In genomic region chr17:82325286-82326180, GRCh38 we compare ENCODE assay signal across 16 cellular contexts. TPM values are rescaled to one million over a fixed set of nuclear protein-coding genes. Genes with fewer than 3 reads are reported as not detected.
"Had no signal": no experiment of that assay in that cellular context is flagged by ENCODE, and none has a peak within 500 bp of the region (broad histone marks: within the 10 kb centered on the region; RNA-seq: fewer than 3 reads in every experiment).

No MANE protein-coding gene starts in this region.

- H3K4me3 ChIP-seq: coronary artery, lower lobe of right lung, ovary, sigmoid colon had no signal

- H3K9me3 ChIP-seq: lower lobe of right lung, ovary, sigmoid colon had no signal

- H3K4me3 Mint-ChIP-seq: central memory CD8-positive, alpha-beta T cell; neural crest cell had no signal

- H3K36me3 ChIP-seq: brain microvascular endothelial cell, ovary had no signal

- DNase-seq: activated CD4-positive, CD25-positive, alpha-beta regulatory T cell; activated gamma-delta T cell treated with Interleukin-2 at 50 U/mL for 16 hours; anterior cingulate cortex; brain microvascular endothelial cell; hippocampal formation; lower lobe of right lung; ovary; sigmoid colon; stimulated activated CD4-positive, alpha-beta T cell treated with anti-CD3 and anti-CD28 coated beads, Interleukin-1b, Interleukin-23, amount 100 ng/mL, for 48 hours had no signal

- H3K9me3 Mint-ChIP-seq: central memory CD8-positive, alpha-beta T cell; neural crest cell had no signal

- H3K27ac ChIP-seq: brain microvascular endothelial cell, coronary artery, lower lobe of right lung, ovary, sigmoid colon had no signal

- ATAC-seq: lower lobe of right lung had no signal

- H3K27me3 Mint-ChIP-seq: central memory CD8-positive, alpha-beta T cell had no signal

- H3K27me3 ChIP-seq: ovary, sigmoid colon had no signal

RNA-seq across cellular contexts. Expression of gene SECTM1, which starts 8.0 kb away (rescaled TPM):
- total RNA-seq: neural crest cell had no signal

RNA-seq across cellular contexts. Expression of gene CD7, which starts 8.1 kb away (rescaled TPM):
- total RNA-seq: myocyte, neural crest cell, pulmonary artery endothelial cell had no signal
- polyA plus RNA-seq: keratinocyte had no signal

RNA-seq across cellular contexts. Expression of gene TEX19, which starts 33.5 kb away (rescaled TPM):
- total RNA-seq: esophagus mucosa, lower lobe of right lung, ovary, pulmonary artery endothelial cell, sigmoid colon had no signal
- polyA plus RNA-seq: keratinocyte, ovary had no signal

RNA-seq across cellular contexts. Expression of gene UTS2R, which starts 46.0 kb away (rescaled TPM):
- total RNA-seq: esophagus mucosa, lower lobe of right lung, neural crest cell, ovary, pulmonary artery endothelial cell, sigmoid colon had no signal
- polyA plus RNA-seq: keratinocyte, ovary, sigmoid colon had no signal
